ENCODE assay signal across 1 cellular context in genomic region chr10:102112210-102112817, GRCh38.
TF ChIP-seq lines count a peak whose summit lies in the region.

No MANE protein-coding gene starts in this region.

TF ChIP-seq in K562, 482 proteins besides CTCF, POLR2A, EP300 and RAD21 (continues in another document):
- TF ChIP-seq ZNF224 (CRISPR knock-in tag; IDR thresholded peaks at IDR 0.05) (no peak), CBX1 (IDR thresholded peaks at IDR 0.05; ENCODE audit: low read depth) (no peak; the same call in 1 of the 2 replicates), NRF1 (conservative IDR thresholded peaks at IDR 0.05 in 1 of 2, IDR thresholded peaks at IDR 0.05 in 1 of 2) (no peak), FOXK1 (CRISPR knock-in tag; IDR thresholded peaks at IDR 0.05; ENCODE audit: borderline replicate concordance) (no peak), MLX (CRISPR knock-in tag; conservative IDR thresholded peaks at IDR 0.05) (no peak), RERE (CRISPR knock-in tag; IDR thresholded peaks at IDR 0.05; ENCODE audit: borderline replicate concordance) (no peak), FOXM1 (IDR thresholded peaks at IDR 0.05; ENCODE audit: low read depth) (0 out of 2 replicates have a peak, but pooled peaks have one; percentile 58), FOXM1 (CRISPR knock-in tag; IDR thresholded peaks at IDR 0.05; ENCODE audit: low read depth) (no peak), HCFC1 (IDR thresholded peaks at IDR 0.05; ENCODE audit: low read depth, low read length) (no peak), MCM5 (IDR thresholded peaks at IDR 0.05; ENCODE audit: low read depth) (no peak), NFE2 (IDR thresholded peaks at IDR 0.05; ENCODE audit: low read depth) (no peak), MIER1 (IDR thresholded peaks at IDR 0.05; ENCODE audit: low read depth) (no peak), FOS (IDR thresholded peaks at IDR 0.05; ENCODE audit: extremely low read depth, insufficient read length) (no peak), IRF1 (CRISPR knock-in tag; IDR thresholded peaks at IDR 0.05; ENCODE audit: borderline replicate concordance) (no peak), GABPB1 (CRISPR knock-in tag; IDR thresholded peaks at IDR 0.05) (no peak), POLR2H (tag; IDR thresholded peaks at IDR 0.05; ENCODE audit: low read depth) (no peak), ZNF174 (CRISPR knock-in tag; IDR thresholded peaks at IDR 0.05) (no peak), PCBP1 (IDR thresholded peaks at IDR 0.05; ENCODE audit: low read depth, low read length, poor library complexity, severe bottlenecking) (no peak), HINFP (tag; conservative IDR thresholded peaks at IDR 0.05; ENCODE audit: low read depth) (no peak), MAZ (CRISPR knock-in tag; conservative IDR thresholded peaks at IDR 0.05 in 1 of 2, IDR thresholded peaks at IDR 0.05 in 1 of 2) (peak; percentile 71 to 93; a peak in 3 of 4 replicates), TSHZ1 (CRISPR knock-in tag; IDR thresholded peaks at IDR 0.05) (no peak), PHB2 (IDR thresholded peaks at IDR 0.05; ENCODE audit: low read depth) (no peak), BHLHE40 (IDR thresholded peaks at IDR 0.05; ENCODE audit: low read length) (no peak), SP1 (CRISPR knock-in tag; IDR thresholded peaks at IDR 0.05) (peak; percentile 67), TFAM (CRISPR knock-in tag; conservative IDR thresholded peaks at IDR 0.05) (no peak), HDAC8 (tag; IDR thresholded peaks at IDR 0.05) (no peak), ZBTB26 (CRISPR knock-in tag; IDR thresholded peaks at IDR 0.05) (no peak), CREM (IDR thresholded peaks at IDR 0.05; ENCODE audit: low read depth) (peak; percentile 56), PTRF (tag; IDR thresholded peaks at IDR 0.05) (no peak), MTA2 (IDR thresholded peaks at IDR 0.05; ENCODE audit: low read depth) (peak; percentile 73)
- TF ChIP-seq, protein P1, sequence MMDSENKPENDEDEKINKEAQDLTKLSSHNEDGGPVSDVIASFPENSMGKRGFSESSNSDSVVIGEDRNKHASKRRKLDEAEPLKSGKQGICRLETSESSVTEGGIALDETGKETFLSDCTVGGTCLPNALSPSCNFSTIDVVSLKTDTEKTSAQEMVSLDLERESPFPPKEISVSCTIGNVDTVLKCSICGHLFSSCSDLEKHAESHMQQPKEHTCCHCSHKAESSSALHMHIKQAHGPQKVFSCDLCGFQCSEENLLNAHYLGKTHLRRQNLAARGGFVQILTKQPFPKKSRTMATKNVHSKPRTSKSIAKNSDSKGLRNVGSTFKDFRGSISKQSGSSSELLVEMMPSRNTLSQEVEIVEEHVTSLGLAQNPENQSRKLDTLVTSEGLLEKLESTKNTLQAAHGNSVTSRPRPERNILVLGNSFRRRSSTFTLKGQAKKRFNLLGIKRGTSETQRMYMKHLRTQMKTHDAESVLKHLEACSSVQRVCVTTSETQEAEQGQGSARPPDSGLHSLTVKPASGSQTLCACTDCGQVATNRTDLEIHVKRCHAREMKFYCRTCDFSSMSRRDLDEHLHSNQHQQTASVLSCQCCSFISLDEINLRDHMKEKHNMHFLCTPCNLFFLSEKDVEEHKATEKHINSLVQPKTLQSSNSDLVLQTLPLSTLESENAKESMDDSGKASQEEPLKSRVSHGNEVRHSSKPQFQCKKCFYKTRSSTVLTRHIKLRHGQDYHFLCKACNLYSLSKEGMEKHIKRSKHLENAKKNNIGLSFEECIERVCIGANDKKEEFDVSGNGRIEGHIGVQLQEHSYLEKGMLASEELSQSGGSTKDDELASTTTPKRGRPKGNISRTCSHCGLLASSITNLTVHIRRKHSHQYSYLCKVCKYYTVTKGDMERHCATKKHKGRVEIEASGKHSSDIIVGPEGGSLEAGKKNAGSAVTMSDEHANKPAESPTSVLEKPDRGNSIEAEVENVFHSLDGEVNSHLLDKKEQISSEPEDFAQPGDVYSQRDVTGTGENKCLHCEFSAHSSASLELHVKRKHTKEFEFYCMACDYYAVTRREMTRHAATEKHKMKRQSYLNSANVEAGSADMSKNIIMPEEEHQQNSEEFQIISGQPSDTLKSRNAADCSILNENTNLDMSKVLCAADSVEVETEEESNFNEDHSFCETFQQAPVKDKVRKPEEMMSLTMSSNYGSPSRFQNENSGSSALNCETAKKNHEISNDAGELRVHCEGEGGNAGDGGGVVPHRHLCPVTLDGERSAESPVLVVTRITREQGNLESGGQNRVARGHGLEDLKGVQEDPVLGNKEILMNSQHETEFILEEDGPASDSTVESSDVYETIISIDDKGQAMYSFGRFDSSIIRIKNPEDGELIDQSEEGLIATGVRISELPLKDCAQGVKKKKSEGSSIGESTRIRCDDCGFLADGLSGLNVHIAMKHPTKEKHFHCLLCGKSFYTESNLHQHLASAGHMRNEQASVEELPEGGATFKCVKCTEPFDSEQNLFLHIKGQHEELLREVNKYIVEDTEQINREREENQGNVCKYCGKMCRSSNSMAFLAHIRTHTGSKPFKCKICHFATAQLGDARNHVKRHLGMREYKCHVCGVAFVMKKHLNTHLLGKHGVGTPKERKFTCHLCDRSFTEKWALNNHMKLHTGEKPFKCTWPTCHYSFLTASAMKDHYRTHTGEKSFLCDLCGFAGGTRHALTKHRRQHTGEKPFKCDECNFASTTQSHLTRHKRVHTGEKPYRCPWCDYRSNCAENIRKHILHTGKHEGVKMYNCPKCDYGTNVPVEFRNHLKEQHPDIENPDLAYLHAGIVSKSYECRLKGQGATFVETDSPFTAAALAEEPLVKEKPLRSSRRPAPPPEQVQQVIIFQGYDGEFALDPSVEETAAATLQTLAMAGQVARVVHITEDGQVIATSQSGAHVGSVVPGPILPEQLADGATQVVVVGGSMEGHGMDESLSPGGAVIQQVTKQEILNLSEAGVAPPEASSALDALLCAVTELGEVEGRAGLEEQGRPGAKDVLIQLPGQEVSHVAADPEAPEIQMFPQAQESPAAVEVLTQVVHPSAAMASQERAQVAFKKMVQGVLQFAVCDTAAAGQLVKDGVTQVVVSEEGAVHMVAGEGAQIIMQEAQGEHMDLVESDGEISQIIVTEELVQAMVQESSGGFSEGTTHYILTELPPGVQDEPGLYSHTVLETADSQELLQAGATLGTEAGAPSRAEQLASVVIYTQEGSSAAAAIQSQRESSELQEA (IDR thresholded peaks at IDR 0.05; ENCODE audit: low read depth), result no peak
- TF ChIP-seq, protein P2, sequence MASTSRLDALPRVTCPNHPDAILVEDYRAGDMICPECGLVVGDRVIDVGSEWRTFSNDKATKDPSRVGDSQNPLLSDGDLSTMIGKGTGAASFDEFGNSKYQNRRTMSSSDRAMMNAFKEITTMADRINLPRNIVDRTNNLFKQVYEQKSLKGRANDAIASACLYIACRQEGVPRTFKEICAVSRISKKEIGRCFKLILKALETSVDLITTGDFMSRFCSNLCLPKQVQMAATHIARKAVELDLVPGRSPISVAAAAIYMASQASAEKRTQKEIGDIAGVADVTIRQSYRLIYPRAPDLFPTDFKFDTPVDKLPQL (IDR thresholded peaks at IDR 0.05; ENCODE audit: extremely low read depth, insufficient read length), result no peak
- TF ChIP-seq, protein P3, sequence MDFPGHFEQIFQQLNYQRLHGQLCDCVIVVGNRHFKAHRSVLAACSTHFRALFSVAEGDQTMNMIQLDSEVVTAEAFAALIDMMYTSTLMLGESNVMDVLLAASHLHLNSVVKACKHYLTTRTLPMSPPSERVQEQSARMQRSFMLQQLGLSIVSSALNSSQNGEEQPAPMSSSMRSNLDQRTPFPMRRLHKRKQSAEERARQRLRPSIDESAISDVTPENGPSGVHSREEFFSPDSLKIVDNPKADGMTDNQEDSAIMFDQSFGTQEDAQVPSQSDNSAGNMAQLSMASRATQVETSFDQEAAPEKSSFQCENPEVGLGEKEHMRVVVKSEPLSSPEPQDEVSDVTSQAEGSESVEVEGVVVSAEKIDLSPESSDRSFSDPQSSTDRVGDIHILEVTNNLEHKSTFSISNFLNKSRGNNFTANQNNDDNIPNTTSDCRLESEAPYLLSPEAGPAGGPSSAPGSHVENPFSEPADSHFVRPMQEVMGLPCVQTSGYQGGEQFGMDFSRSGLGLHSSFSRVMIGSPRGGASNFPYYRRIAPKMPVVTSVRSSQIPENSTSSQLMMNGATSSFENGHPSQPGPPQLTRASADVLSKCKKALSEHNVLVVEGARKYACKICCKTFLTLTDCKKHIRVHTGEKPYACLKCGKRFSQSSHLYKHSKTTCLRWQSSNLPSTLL (IDR thresholded peaks at IDR 0.05), result no peak
